Comparison of ENCODE assay signal across 19 cellular contexts in the genomic region with DNA sequence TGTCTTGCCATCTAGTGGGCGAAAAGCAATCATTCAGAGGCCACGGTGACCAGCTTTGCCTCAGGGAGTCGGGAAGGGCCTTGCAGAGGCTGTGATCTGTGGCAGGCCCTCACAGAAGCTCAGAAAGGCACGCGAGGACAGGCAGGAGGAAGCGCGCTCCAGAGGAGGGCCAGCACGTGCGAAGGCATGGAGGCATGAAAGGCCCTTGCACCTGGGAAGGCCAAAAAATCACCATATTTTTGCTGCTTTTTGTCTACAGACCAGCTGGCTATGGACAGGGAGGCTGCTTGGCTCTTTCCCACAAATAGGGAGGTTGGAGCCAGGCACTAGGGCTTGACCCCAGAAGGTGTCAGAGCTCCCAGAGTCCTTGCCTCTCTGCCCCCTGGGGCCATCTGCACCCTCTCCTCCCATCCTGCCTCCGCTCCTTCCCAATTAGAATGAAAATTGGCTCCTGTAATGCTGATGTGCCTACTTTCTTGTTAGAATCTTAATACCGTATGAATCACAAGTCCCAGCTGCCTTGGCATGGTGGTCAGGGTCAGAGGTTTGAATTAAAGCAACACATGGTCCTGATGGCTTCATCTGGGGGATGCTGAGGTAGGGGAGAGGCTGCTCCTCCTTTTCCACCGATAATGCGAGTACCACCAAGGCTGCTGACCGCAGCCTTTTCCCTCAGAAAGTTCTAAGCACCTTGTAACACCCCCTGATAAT.
"Had no signal": no experiment of that assay in that cellular context is flagged by ENCODE, and none has a peak within 500 bp of the region (broad histone marks: within the 10 kb centered on the region; RNA-seq: fewer than 3 reads in every experiment).

No MANE protein-coding gene starts in this region.

- H3K27me3 ChIP-seq: esophagus muscularis mucosa, testis had no signal

- DNase-seq: activated CD4-positive, alpha-beta T cell treated with anti-CD3 and anti-CD28 coated beads for 36 hours; activated CD4-positive, alpha-beta T cell treated with anti-CD3 and anti-CD28 coated beads, Interleukin-2, amount 50 U/mL, for 48 hours; activated gamma-delta T cell treated with Interleukin-2 at 50 U/mL for 16 hours; activated T-cell treated with anti-CD3 and anti-CD28 coated beads for 4 hours; effector CD8-positive, alpha-beta T cell; islet precursor cell; naive B cell; spleen; stimulated activated CD4-positive, alpha-beta T cell treated with anti-CD3 and anti-CD28 coated beads, Interleukin-4, amount 100 ng/mL, for 4 hours; T-helper 2 cell; testis had no signal

- H3K4me3 ChIP-seq: esophagus muscularis mucosa, spleen, testis had no signal

- FAIRE-seq: endothelial cell of umbilical vein had no signal

- H3K4me1 Mint-ChIP-seq: naive B cell; stimulated activated memory B cell treated with anti-CD40 and anti-IgM and Interleukin-4, amounts not matched to agents 10 μg/mL and 1 μg/mL and 100 μg/mL, for 72 hours had no signal

- H3K36me3 ChIP-seq: spleen had no signal

- H3K9me3 ChIP-seq: esophagus muscularis mucosa, spleen, testis had no signal

- H3K27ac Mint-ChIP-seq: activated CD4-positive, alpha-beta T cell treated with anti-CD3 and anti-CD28 coated beads for 36 hours; activated naive CD4-positive, alpha-beta T cell treated with anti-CD3 and anti-CD28 coated beads, Interleukin-2, amount 50 U/mL, for 72 hours; activated T-helper 1 cell treated with anti-CD3 and anti-CD28 coated beads, Interleukin-12 subunit alpha, Interleukin-12 subunit beta, Interleukin-2, Interleukin-4 antibody, amounts not matched to agents 30 ng/mL and 10 ng/mL and 1 ng/mL, durations not matched to agents 14 hours and 24 hours and 36 hours; dendritic cell treated with granulocyte-macrophage colony-stimulating factor and Interleukin-4, amounts not matched to agents 40 ng/mL and 50 ng/mL, for 4 days; naive B cell; stimulated activated memory B cell treated with anti-CD40 and anti-IgM and Interleukin-4, amounts not matched to agents 10 μg/mL and 1 μg/mL and 100 μg/mL, for 72 hours; type B pancreatic cell had no signal

- H3K4me1 ChIP-seq: spleen, testis had no signal

- ATAC-seq: activated CD4-positive, alpha-beta T cell treated with anti-CD3 and anti-CD28 coated beads for 36 hours; activated naive CD4-positive, alpha-beta T cell treated with anti-CD3 and anti-CD28 coated beads, Interleukin-2, amount 50 U/mL, for 72 hours; sciatic nerve; stimulated activated memory B cell treated with anti-CD40 and anti-IgM and Interleukin-4, amounts not matched to agents 10 μg/mL and 1 μg/mL and 100 μg/mL, for 72 hours had no signal

- H3K36me3 Mint-ChIP-seq: activated naive CD4-positive, alpha-beta T cell treated with anti-CD3 and anti-CD28 coated beads, Interleukin-2, amount 50 U/mL, for 72 hours; naive B cell; stimulated activated memory B cell treated with anti-CD40 and anti-IgM and Interleukin-4, amounts not matched to agents 10 μg/mL and 1 μg/mL and 100 μg/mL, for 72 hours; type B pancreatic cell had no signal

- H3K4me3 Mint-ChIP-seq: activated CD4-positive, alpha-beta T cell treated with anti-CD3 and anti-CD28 coated beads for 36 hours; activated T-helper 1 cell treated with anti-CD3 and anti-CD28 coated beads, Interleukin-12 subunit alpha, Interleukin-12 subunit beta, Interleukin-2, Interleukin-4 antibody, amounts not matched to agents 30 ng/mL and 10 ng/mL and 1 ng/mL, durations not matched to agents 14 hours and 24 hours and 36 hours; dendritic cell treated with granulocyte-macrophage colony-stimulating factor and Interleukin-4, amounts not matched to agents 40 ng/mL and 50 ng/mL, for 4 days; naive B cell; stimulated activated memory B cell treated with anti-CD40 and anti-IgM and Interleukin-4, amounts not matched to agents 10 μg/mL and 1 μg/mL and 100 μg/mL, for 72 hours; type B pancreatic cell had no signal

- H3K27ac ChIP-seq: esophagus muscularis mucosa, spleen, testis had no signal

- H3K9me3 Mint-ChIP-seq: activated naive CD4-positive, alpha-beta T cell treated with anti-CD3 and anti-CD28 coated beads, Interleukin-2, amount 50 U/mL, for 72 hours; activated T-helper 1 cell treated with anti-CD3 and anti-CD28 coated beads, Interleukin-12 subunit alpha, Interleukin-12 subunit beta, Interleukin-2, Interleukin-4 antibody, amounts not matched to agents 30 ng/mL and 10 ng/mL and 1 ng/mL, durations not matched to agents 14 hours and 24 hours and 36 hours; dendritic cell treated with granulocyte-macrophage colony-stimulating factor and Interleukin-4, amounts not matched to agents 40 ng/mL and 50 ng/mL, for 4 days; naive B cell; stimulated activated memory B cell treated with anti-CD40 and anti-IgM and Interleukin-4, amounts not matched to agents 10 μg/mL and 1 μg/mL and 100 μg/mL, for 72 hours; type B pancreatic cell had no signal
